In genomic region chr1:55893155-55893554, GRCh38 we compare ENCODE assay signal across 9 cellular contexts.
A peak's percentile ranks its signal among the peaks of the same experiment; 100 is the strongest.
DNase-seq lines count a peak whose midpoint lies in the region; ATAC-seq and TF ChIP-seq lines count a peak whose summit lies in the region.
"Had no signal": no experiment of that assay in that cellular context is flagged by ENCODE, and none has a peak within 500 bp of the region (broad histone marks: within the 10 kb centered on the region; RNA-seq: fewer than 3 reads in every experiment).

No MANE protein-coding gene starts in this region.

- no peaks in the 10 kb centered on the region for H3K36me3 Mint-ChIP-seq in glutamatergic neuron (ENCODE audit: unreplicated experiment)

- no peak overlapping the region for H3K4me3 ChIP-seq in BE2C (ENCODE audit: low read depth, low read length)
- H3K4me3 ChIP-seq in H7 (ENCODE audit: insufficient read depth, low read depth, low read length), result no peak overlapping the region
- no peak overlapping the region for H3K4me3 ChIP-seq in MG63

- H3K27me3 Mint-ChIP-seq in glutamatergic neuron (ENCODE audit: unreplicated experiment), result no peaks in the 10 kb centered on the region

- no peaks in the 10 kb centered on the region for H3K4me1 ChIP-seq in BE2C

- H3K9me3 ChIP-seq in BE2C, result no peaks in the 10 kb centered on the region
- H3K9me3 ChIP-seq in MG63, result peaks cover 22% of the 10 kb centered on the region

- no peaks in the 10 kb centered on the region for H3K36me3 ChIP-seq in BE2C
- no peaks in the 10 kb centered on the region for H3K36me3 ChIP-seq in H7 (replicated peaks; ENCODE audit: control insufficient read depth, insufficient read depth, low read length)
- H3K36me3 ChIP-seq in MG63, result no peaks in the 10 kb centered on the region

- TF ChIP-seq CTCF in BE2C (IDR thresholded peaks at IDR 0.05; ENCODE audit: low read depth, low read length) (peak; percentile 25), glutamatergic neuron (IDR thresholded peaks at IDR 0.05; ENCODE audit: partially characterized antibody, unreplicated experiment) (peak; percentile 45)

- DNase-seq in BE2C, result no peak
- DNase-seq in H7, result peak; percentile 15
- peak; percentile 66 for DNase-seq in RKO (ENCODE audit: low spot score)
- no peak for DNase-seq in glutamatergic neuron
- DNase-seq in NK-92 (lab: John Stamatoyannopoulos, UW; ENCODE audit: unreplicated experiment), result no peak
- no peak for DNase-seq in SIG-M5 treated with dmso at 0.1 percent for 504 hours (lab: John Stamatoyannopoulos, UW; ENCODE audit: unreplicated experiment)
- DNase-seq in MG63, result no peak
- DNase-seq: aorta had no signal

- H3K27me3 ChIP-seq in BE2C (no peaks in the 10 kb centered on the region), H7 (ENCODE audit: control insufficient read depth, insufficient read depth, low read length) (no peaks in the 10 kb centered on the region), MG63 (no peaks in the 10 kb centered on the region)

- no peak for ATAC-seq in HG03520 (IDR thresholded peaks at IDR 0.05; ENCODE audit: unreplicated experiment)

- no peaks in the 10 kb centered on the region for H3K9me3 Mint-ChIP-seq in glutamatergic neuron (ENCODE audit: unreplicated experiment)

- no peak overlapping the region for H3K4me3 Mint-ChIP-seq in glutamatergic neuron (ENCODE audit: unreplicated experiment)

- no peaks in the 10 kb centered on the region for H3K4me1 Mint-ChIP-seq in glutamatergic neuron (ENCODE audit: low read depth, unreplicated experiment)

- H3K27ac Mint-ChIP-seq in glutamatergic neuron (ENCODE audit: unreplicated experiment), result no peak overlapping the region

Comparison
In these comparisons a context has a peak if more than half of its experiments do, and no peak if none do; other contexts are left out.
1. DNase-seq: peak in H7 (single experiment) and RKO (single experiment); none in BE2C (single experiment), glutamatergic neuron (single experiment), NK-92 (single experiment), SIG-M5 treated with dmso at 0.1 percent for 504 hours (single experiment) and MG63 (single experiment).